8 cellular contexts compared by ENCODE assay signal in genomic region chr3:43894176-43895049, GRCh38.
DNase-seq lines count a peak whose midpoint lies in the region; FAIRE-seq and TF ChIP-seq lines count a peak whose summit lies in the region.

No MANE protein-coding gene starts in this region.

- TF ChIP-seq POLR2A in H54 (IDR thresholded peaks at IDR 0.05; ENCODE audit: low read depth, low read length), result peak; percentile 55

- FAIRE-seq in H54 (lab: Jason Lieb, UNC), result no peak

- DNase-seq in CD1c-positive myeloid dendritic cell (ENCODE audit: extremely low spot score) (peak; percentile 57), H54 (ENCODE audit: insufficient read length, low spot score) (peak; percentile 64), SKM-1 (lab: John Stamatoyannopoulos, UW; ENCODE audit: unreplicated experiment) (peak; percentile 1), dedifferentiated amniotic fluid mesenchymal stem cell (ENCODE audit: extremely low spot score) (peak; percentile 49), left kidney (ENCODE audit: low read depth, low spot score) (peak; percentile 95), NOMO-1 treated with dmso at 0.1 percent for 144 hours (lab: John Stamatoyannopoulos, UW; ENCODE audit: unreplicated experiment) (no peak), COLO829 (ENCODE audit: low spot score) (no peak)
- DNase-seq in stimulated activated CD4-positive, alpha-beta T cell treated with anti-CD3 and anti-CD28 coated beads, Interleukin-12 subunit alpha, Interleukin-12 subunit beta, amount 100 ng/mL, for 24 hours (ENCODE audit: low read depth in 2 of 2), result peak; percentile 14 to 23

Comparison
In these comparisons a context has a peak if more than half of its experiments do, and no peak if none do; other contexts are left out.
1. DNase-seq: peak in CD1c-positive myeloid dendritic cell (single experiment), H54 (single experiment), SKM-1 (single experiment), dedifferentiated amniotic fluid mesenchymal stem cell (single experiment), left kidney (single experiment) and stimulated activated CD4-positive, alpha-beta T cell treated with anti-CD3 and anti-CD28 coated beads, Interleukin-12 subunit alpha, Interleukin-12 subunit beta, amount 100 ng/mL, for 24 hours (2 of 2); none in NOMO-1 treated with dmso at 0.1 percent for 144 hours (single experiment) and COLO829 (single experiment).